Comparison of ENCODE assay signal across 32 cellular contexts in genomic region chr2:76821731-76822130, GRCh38.
"Had no signal": no experiment of that assay in that cellular context is flagged by ENCODE, and none has a peak within 500 bp of the region (broad histone marks: within the 10 kb centered on the region; RNA-seq: fewer than 3 reads in every experiment).

No MANE protein-coding gene starts in this region.

- H3K4me1 ChIP-seq: ascending aorta, esophagus muscularis mucosa, foreskin keratinocyte, gastrocnemius medialis, heart left ventricle had no signal

- H3K27me3 Mint-ChIP-seq: activated CD4-positive, alpha-beta memory T cell treated with anti-CD3 and anti-CD28 coated beads for 36 hours; activated CD4-positive, alpha-beta T cell treated with anti-CD3 and anti-CD28 coated beads for 36 hours; activated CD4-positive, alpha-beta T cell treated with anti-CD3 and anti-CD28 coated beads, Interleukin-2, amount 10 ng/mL, durations not matched to agents 24 days and 14 days; activated CD8-positive, alpha-beta memory T cell treated with anti-CD3 and anti-CD28 coated beads, Interleukin-2, amount 10 ng/mL, durations not matched to agents 7 days and 5 days; activated naive CD4-positive, alpha-beta T cell treated with anti-CD3 and anti-CD28 coated beads, Interleukin-2, amount 10 ng/mL, durations not matched to agents 7 days and 5 days; activated naive CD8-positive, alpha-beta T cell treated with anti-CD3 and anti-CD28 coated beads, Interleukin-2, amount 10 ng/mL, durations not matched to agents 7 days and 5 days; brain; central memory CD8-positive, alpha-beta T cell; effector memory CD8-positive, alpha-beta T cell had no signal

- H3K27ac ChIP-seq: ascending aorta, esophagus muscularis mucosa, foreskin keratinocyte, gastrocnemius medialis, heart left ventricle had no signal

- DNase-seq: activated CD4-positive, alpha-beta memory T cell treated with anti-CD3 and anti-CD28 coated beads for 36 hours; activated CD4-positive, alpha-beta T cell treated with anti-CD3 and anti-CD28 coated beads for 36 hours; activated CD4-positive, alpha-beta T cell treated with anti-CD3 and anti-CD28 coated beads, Interleukin-2, amount 10 ng/mL, durations not matched to agents 24 days and 14 days; activated CD4-positive, CD25-positive, alpha-beta regulatory T cell; activated CD4-positive, CD25-positive, alpha-beta regulatory T cell treated with anti-CD3 and anti-CD28 coated beads, Interleukin-2, amount 50 U/mL, for 72 hours; activated CD8-positive, alpha-beta memory T cell treated with anti-CD3 and anti-CD28 coated beads, Interleukin-2, amount 10 ng/mL, durations not matched to agents 7 days and 5 days; activated CD8-positive, alpha-beta memory T cell treated with anti-CD3 and anti-CD28 coated beads, Interleukin-2, amount 50 U/mL, for 4 hours; activated CD8-positive, alpha-beta T cell treated with anti-CD3 and anti-CD28 coated beads, Interleukin-2, amount 10 ng/mL, durations not matched to agents 7 days and 5 days; activated gamma-delta T cell; activated naive CD4-positive, alpha-beta T cell; activated naive CD4-positive, alpha-beta T cell treated with anti-CD3 and anti-CD28 coated beads, Interleukin-2, amount 10 ng/mL, durations not matched to agents 7 days and 5 days; activated naive CD8-positive, alpha-beta T cell treated with anti-CD3 and anti-CD28 coated beads, Interleukin-2, amount 10 ng/mL, durations not matched to agents 7 days and 5 days; activated T-cell treated with anti-CD3 and anti-CD28 coated beads, Interleukin-2, amount 50 U/mL, for 1 hour; activated T-cell treated with anti-CD3 and anti-CD28 coated beads, Interleukin-2, amount 50 U/mL, for 48 hours; cortex of kidney; dermis blood vessel endothelial cell; effector CD4-positive, alpha-beta T cell; effector memory CD8-positive, alpha-beta T cell; erythroblast; foreskin keratinocyte; gastrocnemius medialis; glutamatergic neuron; heart left ventricle; T-helper 2 cell had no signal

- H3K9me3 Mint-ChIP-seq: brain had no signal

- H3K4me3 ChIP-seq: ascending aorta, esophagus muscularis mucosa, gastrocnemius medialis, heart left ventricle had no signal

- H3K27ac Mint-ChIP-seq: activated CD4-positive, alpha-beta memory T cell treated with anti-CD3 and anti-CD28 coated beads for 36 hours; activated CD4-positive, alpha-beta T cell treated with anti-CD3 and anti-CD28 coated beads for 36 hours; activated CD4-positive, alpha-beta T cell treated with anti-CD3 and anti-CD28 coated beads, Interleukin-2, amount 10 ng/mL, durations not matched to agents 24 days and 14 days; activated CD8-positive, alpha-beta memory T cell treated with anti-CD3 and anti-CD28 coated beads, Interleukin-2, amount 10 ng/mL, durations not matched to agents 7 days and 5 days; activated CD8-positive, alpha-beta T cell treated with anti-CD3 and anti-CD28 coated beads, Interleukin-2, amount 10 ng/mL, durations not matched to agents 7 days and 5 days; activated naive CD4-positive, alpha-beta T cell treated with anti-CD3 and anti-CD28 coated beads, Interleukin-2, amount 10 ng/mL, durations not matched to agents 7 days and 5 days; activated naive CD4-positive, alpha-beta T cell treated with anti-CD3 and anti-CD28 coated beads, Interleukin-2, amount 50 U/mL, for 72 hours; activated naive CD8-positive, alpha-beta T cell treated with anti-CD3 and anti-CD28 coated beads, Interleukin-2, amount 10 ng/mL, durations not matched to agents 7 days and 5 days; activated T-helper 1 cell treated with anti-CD3 and anti-CD28 coated beads, Interleukin-12 subunit alpha, Interleukin-12 subunit beta, Interleukin-2, Interleukin-4 antibody, amounts not matched to agents 30 ng/mL and 10 ng/mL and 1 ng/mL, durations not matched to agents 14 hours and 24 hours and 36 hours; activated T-helper 2 cell treated with anti-CD3 and anti-CD28 coated beads, Interferon-gamma antibody, Interleukin-2, Interleukin-4, amounts not matched to agents 10 μg/mL and 5 μg/mL and 100 μg/mL, durations not matched to agents 14 hours and 24 hours and 36 hours; brain; effector memory CD8-positive, alpha-beta T cell had no signal

- H3K9me3 ChIP-seq: ascending aorta, esophagus muscularis mucosa, gastrocnemius medialis, heart left ventricle had no signal

- H3K4me3 Mint-ChIP-seq: activated CD4-positive, alpha-beta memory T cell treated with anti-CD3 and anti-CD28 coated beads for 36 hours; activated CD4-positive, alpha-beta T cell treated with anti-CD3 and anti-CD28 coated beads for 36 hours; activated CD4-positive, alpha-beta T cell treated with anti-CD3 and anti-CD28 coated beads, Interleukin-2, amount 10 ng/mL, durations not matched to agents 24 days and 14 days; activated CD8-positive, alpha-beta memory T cell treated with anti-CD3 and anti-CD28 coated beads, Interleukin-2, amount 10 ng/mL, durations not matched to agents 7 days and 5 days; activated CD8-positive, alpha-beta T cell treated with anti-CD3 and anti-CD28 coated beads, Interleukin-2, amount 10 ng/mL, durations not matched to agents 7 days and 5 days; activated naive CD4-positive, alpha-beta T cell treated with anti-CD3 and anti-CD28 coated beads, Interleukin-2, amount 10 ng/mL, durations not matched to agents 7 days and 5 days; activated naive CD8-positive, alpha-beta T cell treated with anti-CD3 and anti-CD28 coated beads, Interleukin-2, amount 10 ng/mL, durations not matched to agents 7 days and 5 days; activated T-helper 1 cell treated with anti-CD3 and anti-CD28 coated beads, Interleukin-12 subunit alpha, Interleukin-12 subunit beta, Interleukin-2, Interleukin-4 antibody, amounts not matched to agents 30 ng/mL and 10 ng/mL and 1 ng/mL, durations not matched to agents 14 hours and 24 hours and 36 hours; brain; central memory CD8-positive, alpha-beta T cell; effector memory CD8-positive, alpha-beta T cell had no signal

- H3K36me3 ChIP-seq: ascending aorta, esophagus muscularis mucosa, gastrocnemius medialis, heart left ventricle had no signal

- ATAC-seq: activated CD4-positive, alpha-beta T cell treated with anti-CD3 and anti-CD28 coated beads for 36 hours; activated CD8-positive, alpha-beta memory T cell treated with anti-CD3 and anti-CD28 coated beads, Interleukin-2, amount 10 ng/mL, durations not matched to agents 7 days and 5 days; activated CD8-positive, alpha-beta T cell treated with anti-CD3 and anti-CD28 coated beads, Interleukin-2, amount 10 ng/mL, durations not matched to agents 7 days and 5 days; activated naive CD4-positive, alpha-beta T cell treated with anti-CD3 and anti-CD28 coated beads, Interleukin-2, amount 50 U/mL, for 72 hours; effector memory CD8-positive, alpha-beta T cell; foreskin keratinocyte; gastrocnemius medialis; heart left ventricle had no signal

- H3K4me1 Mint-ChIP-seq: activated CD4-positive, alpha-beta T cell treated with anti-CD3 and anti-CD28 coated beads for 36 hours; activated CD4-positive, alpha-beta T cell treated with anti-CD3 and anti-CD28 coated beads, Interleukin-2, amount 10 ng/mL, durations not matched to agents 24 days and 14 days; activated CD8-positive, alpha-beta memory T cell treated with anti-CD3 and anti-CD28 coated beads, Interleukin-2, amount 10 ng/mL, durations not matched to agents 7 days and 5 days; activated naive CD4-positive, alpha-beta T cell treated with anti-CD3 and anti-CD28 coated beads, Interleukin-2, amount 10 ng/mL, durations not matched to agents 7 days and 5 days; activated naive CD8-positive, alpha-beta T cell treated with anti-CD3 and anti-CD28 coated beads, Interleukin-2, amount 10 ng/mL, durations not matched to agents 7 days and 5 days; central memory CD8-positive, alpha-beta T cell had no signal

- H3K36me3 Mint-ChIP-seq: activated CD4-positive, alpha-beta memory T cell treated with anti-CD3 and anti-CD28 coated beads for 36 hours; activated CD8-positive, alpha-beta memory T cell treated with anti-CD3 and anti-CD28 coated beads, Interleukin-2, amount 10 ng/mL, durations not matched to agents 7 days and 5 days; activated naive CD4-positive, alpha-beta T cell treated with anti-CD3 and anti-CD28 coated beads, Interleukin-2, amount 10 ng/mL, durations not matched to agents 7 days and 5 days; activated naive CD4-positive, alpha-beta T cell treated with anti-CD3 and anti-CD28 coated beads, Interleukin-2, amount 50 U/mL, for 72 hours; activated naive CD8-positive, alpha-beta T cell treated with anti-CD3 and anti-CD28 coated beads, Interleukin-2, amount 10 ng/mL, durations not matched to agents 7 days and 5 days; brain had no signal

- FAIRE-seq: bronchial epithelial cell had no signal

- H3K27me3 ChIP-seq: ascending aorta, esophagus muscularis mucosa, foreskin keratinocyte, gastrocnemius medialis, heart left ventricle had no signal
